ENCODE assay signal across 9 cellular contexts in the genomic region with DNA sequence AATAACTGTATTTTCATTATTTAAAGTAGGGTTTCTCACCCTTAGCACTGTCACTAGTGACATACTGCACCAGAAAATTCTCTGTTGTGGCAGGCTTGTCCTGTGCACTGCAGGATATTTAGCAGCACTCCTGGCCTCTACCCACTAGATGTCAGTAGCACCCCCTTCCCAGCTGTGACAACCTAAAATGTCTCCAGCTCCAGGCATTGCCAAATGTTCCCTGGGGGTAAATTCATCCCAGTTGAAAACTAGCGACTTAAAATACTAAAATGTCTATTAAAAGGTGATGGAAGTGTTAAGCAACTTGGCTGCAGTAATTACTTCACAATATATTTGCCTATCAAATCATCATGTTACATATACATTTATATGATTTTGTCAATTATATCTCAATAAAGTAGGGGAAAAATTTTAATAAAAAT.
DNase-seq lines count a peak whose midpoint lies in the region; ATAC-seq, FAIRE-seq and TF ChIP-seq lines count a peak whose summit lies in the region.
"Had no signal": no experiment of that assay in that cellular context is flagged by ENCODE, and none has a peak within 500 bp of the region (broad histone marks: within the 10 kb centered on the region; RNA-seq: fewer than 3 reads in every experiment).

No MANE protein-coding gene starts in this region.

- no peaks in the 10 kb centered on the region for H3K4me1 ChIP-seq in H1 (replicated peaks in 1 of 4; ENCODE audit: control insufficient read depth in 3 of 4, insufficient read depth in 4 of 4, low read length in 3 of 4)

- no peak overlapping the region for H2BK12ac ChIP-seq in H1 (ENCODE audit: low read depth, low read length)

- no peak overlapping the region for H2BK5ac ChIP-seq in H1 (ENCODE audit: low read depth, low read length)

- no peaks in the 10 kb centered on the region for H3K23me2 ChIP-seq in H1 (ENCODE audit: low read depth, low read length)

- H4K91ac ChIP-seq in H1 (replicated peaks; ENCODE audit: insufficient read length, low read length), result no peak overlapping the region

- ATAC-seq in HG03354 (IDR thresholded peaks at IDR 0.05; ENCODE audit: poor library complexity, severe bottlenecking, unreplicated experiment), result peak; percentile 90

- H3K79me2 ChIP-seq in H1 (ENCODE audit: control insufficient read depth in 1 of 2, insufficient read depth in 2 of 2, low read length in 2 of 2), result peaks cover 0 to 26% of the 10 kb centered on the region in 2 experiments; a peak in 2 of 4 replicates

- no peak overlapping the region for H3K18ac ChIP-seq in H1 (ENCODE audit: extremely low read depth, low read length)

- no peak overlapping the region for H2AFZ ChIP-seq in H1 (ENCODE audit: low read length)

- TF ChIP-seq CTCF in H1 (IDR thresholded peaks at IDR 0.05; ENCODE audit: control extremely low read depth in 1 of 3, insufficient read depth in 1 of 3, low read depth in 1 of 3, low read length in 3 of 3), result peak; percentile 79 to 87 (median 85)

- no peak overlapping the region for H3K56ac ChIP-seq in H1 (replicated peaks; ENCODE audit: insufficient read length, low read depth, low read length)

- TF ChIP-seq POLR2A in H1 (IDR thresholded peaks at IDR 0.05; ENCODE audit: control extremely low read depth in 1 of 2, low read depth in 2 of 2, low read length in 2 of 2), result no peak

- no peak overlapping the region for H3K4ac ChIP-seq in H1 (replicated peaks; ENCODE audit: insufficient read length, low read depth, low read length)

- H2BK15ac ChIP-seq in H1 (ENCODE audit: low read length), result no peak overlapping the region

- no peak overlapping the region for H2BK120ac ChIP-seq in H1 (replicated peaks; ENCODE audit: low read depth, low read length)

- TF ChIP-seq RAD21 in H1 (IDR thresholded peaks at IDR 0.05 in 1 of 2, conservative IDR thresholded peaks at IDR 0.05 in 1 of 2; ENCODE audit: low read depth in 2 of 2, low read length in 2 of 2), result peak; percentile 88 to 94

- no peak overlapping the region for H2AK5ac ChIP-seq in H1 (ENCODE audit: low read depth, low read length)

- H3K27me3 ChIP-seq in H1 (replicated peaks in 1 of 4; ENCODE audit: control insufficient read depth in 3 of 4, extremely low read depth in 1 of 4, insufficient read depth in 3 of 4, low read length in 3 of 4), result no peaks in the 10 kb centered on the region

- CTCF ChIA-PET in H1 (lab: Charles Lee; ENCODE audit: partially characterized antibody), result interaction anchor here (0.6 to 3.5 kb wide), 11 partner anchors 21 to 202 kb away, joined by 3 to 25 read pairs (median 4); no protein-coding TSS in a partner anchor

- H3K9me3 ChIP-seq in H1 (ENCODE audit: insufficient read depth in 2 of 2, low read depth in 1 of 2, low read length in 1 of 2), result no peaks in the 10 kb centered on the region; a peak in 1 of 4 replicates

- no peak overlapping the region for H3K14ac ChIP-seq in H1 (ENCODE audit: insufficient read length)

- H4K8ac ChIP-seq in H1 (ENCODE audit: extremely low read depth, insufficient read depth, low read length), result no peak overlapping the region

- H2BK20ac ChIP-seq in H1 (ENCODE audit: low read length), result no peak overlapping the region

- peak; percentile 95 for FAIRE-seq in H1 (lab: Jason Lieb, UNC)

- no peak overlapping the region for H3K4me2 ChIP-seq in H1 (ENCODE audit: insufficient read depth in 1 of 2, low read depth in 2 of 2, low read length in 2 of 2)

- 15% methylated on average over 1 of the region's 1 CpG; no CpG with 5 or more reads in 1 of the 2 experiments for WGBS in H1 (ENCODE audit: extremely low coverage in 1 of 2, insufficient coverage in 1 of 2, insufficient read length in 1 of 2, insufficient replicate concordance in 2 of 2, low coverage in 1 of 2, low lambda C conversion rate in 2 of 2, missing lambda C conversion rate in 1 of 2), 2 experiments

- POLR2A ChIA-PET in H1 (lab: Charles Lee; ENCODE audit: partially characterized antibody), result no interaction called here

- H3K36me3 ChIP-seq in H1 (ENCODE audit: control insufficient read depth in 2 of 4, insufficient read depth in 4 of 4, low read length in 3 of 4), result peaks cover 0 to 13% (median 0%) of the 10 kb centered on the region in 4 experiments; a peak in 4 of 8 replicates

- H3K79me1 ChIP-seq in H1 (ENCODE audit: low read depth, low read length), result no peaks in the 10 kb centered on the region; the same call in 1 of the 2 replicates

- no peak overlapping the region for H3K27ac ChIP-seq in H1 (ENCODE audit: low read depth, low read length)
- H3K27ac ChIP-seq: skin epidermis had no signal

- DNase-seq in SIG-M5 treated with dmso at 0.1 percent for 504 hours (lab: John Stamatoyannopoulos, UW; ENCODE audit: unreplicated experiment) (peak; percentile 72), SIG-M5 (lab: John Stamatoyannopoulos, UW) (no peak), NCI-H69 (lab: John Stamatoyannopoulos, UW) (peak; percentile 80), H1 (ENCODE audit: low read depth in 1 of 2, low spot score in 2 of 2) (peak in 1 of 2 experiments; percentile 25), middle frontal gyrus (ENCODE audit: extremely low spot score, low spot score) (peak; percentile 49)
- peak; percentile 50 to 53 for DNase-seq in activated CD4-positive, alpha-beta T cell treated with anti-CD3 and anti-CD28 coated beads, Interleukin-2, amount 50 U/mL, for 4 hours
- DNase-seq in stimulated activated CD8-positive, alpha-beta memory T cell treated with anti-CD3 and anti-CD28 coated beads, Interleukin-4, amount 100 ng/mL, for 48 hours, result peak; percentile 62

- TF ChIP-seq EP300 in H1 (IDR thresholded peaks at IDR 0.05; ENCODE audit: borderline replicate concordance in 1 of 2, low read depth in 2 of 2, low read length in 2 of 2), result no peak

- no peak overlapping the region for H3K9ac ChIP-seq in H1 (replicated peaks in 1 of 4; ENCODE audit: extremely low read depth in 1 of 4, low read depth in 3 of 4, low read length in 3 of 4)

- H3K23ac ChIP-seq in H1 (ENCODE audit: insufficient read length), result no peak overlapping the region

- no peaks in the 10 kb centered on the region for H4K20me1 ChIP-seq in H1 (replicated peaks in 1 of 2; ENCODE audit: control insufficient read depth in 1 of 2, insufficient read depth in 2 of 2, low read length in 2 of 2)

- H4K5ac ChIP-seq in H1 (ENCODE audit: insufficient read length, low read depth, low read length), result no peak overlapping the region

- no peak overlapping the region for H3K4me3 ChIP-seq in H1 (ENCODE audit: extremely low read depth in 1 of 4, insufficient read depth in 2 of 4, low read depth in 3 of 4, low read length in 4 of 4)
- H3K4me3 ChIP-seq: skin epidermis had no signal

TF ChIP-seq in H1, 55 proteins besides CTCF, POLR2A, EP300 and RAD21:
- TF ChIP-seq SP1 (IDR thresholded peaks at IDR 0.05; ENCODE audit: low read depth, low read length), result 0 out of 2 replicates have a peak, but pooled peaks have one; percentile 21
- TF ChIP-seq CEBPB (IDR thresholded peaks at IDR 0.05; ENCODE audit: low read depth, low read length), result peak; percentile 54; the same call in 1 of the 2 replicates
- TF ChIP-seq YY1 (IDR thresholded peaks at IDR 0.05; ENCODE audit: low read depth, low read length), result peak; percentile 83
- no peak for TF ChIP-seq USF2 (IDR thresholded peaks at IDR 0.05; ENCODE audit: low read length)
- peak; percentile 43; the same call in 1 of the 2 replicates for TF ChIP-seq TEAD4 (IDR thresholded peaks at IDR 0.05; ENCODE audit: low read depth, low read length)
- no peak for TF ChIP-seq BACH1 (IDR thresholded peaks at IDR 0.05; ENCODE audit: low read length)
- TF ChIP-seq SIN3A (conservative IDR thresholded peaks at IDR 0.05 in 1 of 2, IDR thresholded peaks at IDR 0.05 in 1 of 2; ENCODE audit: low read depth in 1 of 2, low read length in 2 of 2), result peak; percentile 47 to 79; a peak in 2 of 4 replicates
TF ChIP-seq in H1: peak in this region for 5.
